ENCODE assay signal across 14 cellular contexts in genomic region chr19:3967983-3968382, GRCh38. TPM values are rescaled to one million over a fixed set of nuclear protein-coding genes. Genes with fewer than 3 reads are reported as not detected.
A peak's percentile ranks its signal among the peaks of the same experiment; 100 is the strongest.
DNase-seq lines count a peak whose midpoint lies in the region; ATAC-seq, FAIRE-seq and TF ChIP-seq lines count a peak whose summit lies in the region.
"Not testable (repeated sequence)": the region's sequence is repeated elsewhere in the genome, so short reads cannot be mapped to it uniquely, and the experiment has no call there.
"Had no signal": no experiment of that assay in that cellular context is flagged by ENCODE, and none has a peak within 500 bp of the region (broad histone marks: within the 10 kb centered on the region; RNA-seq: fewer than 3 reads in every experiment).

No MANE protein-coding gene starts in this region.

- not testable (repeated sequence) for DNase-seq in HCT116 (ENCODE audit: low read depth, low spot score); T-helper 17 cell; caudate nucleus (lab: John Stamatoyannopoulos, UW); fibroblast of lung (ENCODE audit: low read depth in 2 of 2); HepG2 (ENCODE audit: low spot score); neural crest cell (ENCODE audit: low read depth, low spot score)

- H3K9me3 Mint-ChIP-seq in neural crest cell, result not testable (repeated sequence)

- in situ Hi-C loops in HepG2 (cut with HindIII; ENCODE audit: extremely low pct_ligation_motif_present, low pct_unique_long_range_greater_than_20kb), result not testable (repeated sequence)

- not testable (repeated sequence) for TF ChIP-seq RAD21 in HCT116 (IDR thresholded peaks at IDR 0.05; ENCODE audit: low read depth); HepG2 (CRISPR knock-in tag; IDR thresholded peaks at IDR 0.05)

- CTCF ChIA-PET in HCT116 (lab: Charles Lee), result interaction anchor here (1.3 to 1.4 kb wide), 2 partner anchors 17 to 18 kb away, joined by 3 read pairs; partner anchors contain the start of gene EEF2
- CTCF ChIA-PET in HepG2 (lab: Yijun Ruan, JAX; ENCODE audit: low intra/inter-chr PET ratio, low total read pairs), result not testable (repeated sequence)

- not testable (repeated sequence) for H3K4me3 Mint-ChIP-seq in T-helper 17 cell, neural crest cell

- not testable (repeated sequence) for H2AFZ ChIP-seq in HCT116 (ENCODE audit: low read depth, low read length, poor library complexity, severe bottlenecking); fibroblast of lung (ENCODE audit: low read length); HepG2 (ENCODE audit: low read length)

- H3K4me1 ChIP-seq in HCT116 (ENCODE audit: control insufficient read depth in 1 of 2, insufficient read depth in 2 of 2, low read length in 2 of 2), result peaks cover 15 to 30% of the 10 kb centered on the region in 2 experiments
- H3K4me1 ChIP-seq in fibroblast of lung (ENCODE audit: control insufficient read depth, extremely low read depth, insufficient read depth, low read length), result peaks cover 15% of the 10 kb centered on the region
- peaks cover 28% of the 10 kb centered on the region for H3K4me1 ChIP-seq in HepG2 (ENCODE audit: insufficient read depth, low read length)
- H3K4me1 ChIP-seq in skeletal muscle tissue (ENCODE audit: control insufficient read depth in 3 of 3, insufficient read depth in 3 of 3, low read length in 3 of 3), result peaks cover 44 to 64% (median 49%) of the 10 kb centered on the region in 3 donors
- not testable (repeated sequence) for H3K4me1 ChIP-seq in urinary bladder (ENCODE audit: insufficient read depth)

- not testable (repeated sequence) for ATAC-seq in HCT116, T-helper 17 cell, HepG2

- not testable (repeated sequence) for TF ChIP-seq EP300 in HepG2 (IDR thresholded peaks at IDR 0.05; ENCODE audit: low read depth in 2 of 2, low read length in 2 of 2); HepG2 (CRISPR knock-in tag; IDR thresholded peaks at IDR 0.05; ENCODE audit: borderline replicate concordance)

- not testable (repeated sequence) for TF ChIP-seq CTCF in HCT116 (IDR thresholded peaks at IDR 0.05 in 2 of 3, conservative IDR thresholded peaks at IDR 0.05 in 1 of 3; ENCODE audit: borderline replicate concordance in 1 of 3, insufficient read depth in 1 of 3, low read depth in 2 of 3, low read length in 2 of 3); fibroblast of lung (conservative IDR thresholded peaks at IDR 0.05 in 1 of 2, IDR thresholded peaks at IDR 0.05 in 1 of 2; ENCODE audit: low read depth in 1 of 2, low read length in 2 of 2); HepG2 (CRISPR knock-in tag; IDR thresholded peaks at IDR 0.05); neural crest cell (conservative IDR thresholded peaks at IDR 0.05)

- peak overlapping the region; percentile 12; the same call in 1 of the 2 replicates for H3K27ac ChIP-seq in HCT116 (ENCODE audit: low read depth, low read length)
- H3K27ac ChIP-seq in caudate nucleus (ENCODE audit: low read depth, low read length), result peak overlapping the region; percentile 24
- H3K27ac ChIP-seq in fibroblast of lung (ENCODE audit: insufficient read depth, low read length), result peak overlapping the region; percentile 97
- peak overlapping the region; percentile 60 for H3K27ac ChIP-seq in HepG2 (ENCODE audit: extremely low read length, insufficient read depth, low read length)
- peak overlapping the region; percentile 98 for H3K27ac ChIP-seq in skeletal muscle tissue (ENCODE audit: low read depth, low read length)
- H3K27ac ChIP-seq in urinary bladder (ENCODE audit: low read depth), result peak overlapping the region; percentile 49

- H3K4me1 Mint-ChIP-seq in T-helper 17 cell (peaks cover 19% of the 10 kb centered on the region), neural crest cell (peaks cover 30% of the 10 kb centered on the region)

- not testable (repeated sequence) for H3K27me3 Mint-ChIP-seq in T-helper 17 cell
- H3K27me3 Mint-ChIP-seq in neural crest cell (ENCODE audit: low read depth), result peaks cover 14% of the 10 kb centered on the region

- H3K4me2 ChIP-seq in HCT116 (ENCODE audit: low read length) (peak overlapping the region; percentile 83; the same call in 1 of the 2 replicates), fibroblast of lung (ENCODE audit: extremely low read depth, insufficient read depth, low read length) (peak overlapping the region; percentile 82)
- not testable (repeated sequence) for H3K4me2 ChIP-seq in HepG2 (ENCODE audit: low read depth, low read length)

- not testable (repeated sequence) for BruUV-seq in HCT116 (replicated peaks; lab: Mats Ljungman, UMichigan); HepG2 (replicated peaks; lab: Mats Ljungman, UMichigan)

- not testable (repeated sequence) for H3K9me3 ChIP-seq in HCT116 (ENCODE audit: control insufficient read depth in 1 of 2, insufficient read depth in 1 of 2, low read depth in 1 of 2, low read length in 2 of 2); T-helper 17 cell (ENCODE audit: control insufficient read depth, low read length, poor library complexity, severe bottlenecking); fibroblast of lung (ENCODE audit: control insufficient read depth, insufficient read depth, low read depth, low read length); HepG2 (ENCODE audit: low read length); skeletal muscle tissue (ENCODE audit: control insufficient read depth in 3 of 3, low read length in 3 of 3)

- peaks cover 54% of the 10 kb centered on the region for H3K79me2 ChIP-seq in HCT116 (ENCODE audit: insufficient read depth, low read length)
- H3K79me2 ChIP-seq in fibroblast of lung (ENCODE audit: control insufficient read depth, insufficient read depth, low read length), result peaks cover 60% of the 10 kb centered on the region
- peaks cover 26% of the 10 kb centered on the region for H3K79me2 ChIP-seq in HepG2 (ENCODE audit: insufficient read depth, low read length)

- peaks cover 12 to 31% of the 10 kb centered on the region in 2 experiments; a peak in 3 of 4 replicates for H3K36me3 ChIP-seq in HCT116 (ENCODE audit: control insufficient read depth in 1 of 2, insufficient read depth in 2 of 2, low read length in 2 of 2)
- H3K36me3 ChIP-seq in fibroblast of lung (ENCODE audit: control insufficient read depth, insufficient read depth, low read length), result peaks cover 35% of the 10 kb centered on the region
- peaks cover 25 to 33% of the 10 kb centered on the region in 2 experiments; a peak in 4 of 5 replicates for H3K36me3 ChIP-seq in HepG2 (replicated peaks in 1 of 2; ENCODE audit: control insufficient read depth in 1 of 2, insufficient read depth in 2 of 2, low read length in 2 of 2)
- H3K36me3 ChIP-seq in skeletal muscle tissue (ENCODE audit: control insufficient read depth in 3 of 3, insufficient read depth in 3 of 3, low read length in 3 of 3), result peaks cover 23 to 41% (median 30%) of the 10 kb centered on the region in 3 donors
- not testable (repeated sequence) for H3K36me3 ChIP-seq in urinary bladder (ENCODE audit: insufficient read depth)

- not testable (repeated sequence) for H3K27me3 ChIP-seq in HCT116 (ENCODE audit: insufficient read depth, low read length); fibroblast of lung (ENCODE audit: control insufficient read depth, insufficient read depth, low read length); HepG2 (ENCODE audit: control insufficient read depth in 1 of 2, insufficient read depth in 2 of 2, low read length in 2 of 2); skeletal muscle tissue (ENCODE audit: control insufficient read depth in 3 of 3, insufficient read depth in 3 of 3, low read length in 3 of 3)

- intact Hi-C loops in HCT116 (cut with micrococcal nuclease), result not testable (repeated sequence)
- intact Hi-C loops in HepG2 (cut with micrococcal nuclease; ENCODE audit: unreplicated experiment), result loop anchor here (5.0 kb wide), 1 partner anchor 111 kb away; no protein-coding TSS in a partner anchor

- H3K36me3 Mint-ChIP-seq in T-helper 17 cell (ENCODE audit: low read depth); neural crest cell (ENCODE audit: low read depth): not testable (repeated sequence)

- RAD21 ChIA-PET in HCT116 (lab: Charles Lee; ENCODE audit: low non-redundant PET in 1 of 2, low total read pairs in 2 of 2, uncharacterized antibody in 2 of 2, unreplicated experiment in 2 of 2), result not testable (repeated sequence)

- H3K27ac Mint-ChIP-seq in T-helper 17 cell (peak overlapping the region; percentile 53), neural crest cell (ENCODE audit: unreplicated experiment) (peak overlapping the region; percentile 99)

- POLR2A ChIA-PET in HCT116 (lab: Charles Lee), result interaction anchor here (0.6 to 5.4 kb wide), 6 partner anchors 12 to 116 kb away, joined by 3 to 60 read pairs (median 6); partner anchors contain the start of gene EEF2
- POLR2A ChIA-PET in HepG2 (lab: Yijun Ruan, JAX), result interaction anchor here (1.6 to 3.4 kb wide), 6 partner anchors 11 to 206 kb away, joined by 5 to 56 read pairs (median 12); partner anchors contain the start of genes EEF2 and MRPL54

- WGBS in HepG2 (ENCODE audit: low lambda C conversion rate), result 95% methylated on average over 12 of the region's 12 CpGs
- WGBS in urinary bladder, result 73% methylated on average over 12 of the region's 12 CpGs

- H4K20me1 ChIP-seq in HCT116 (ENCODE audit: insufficient read depth); fibroblast of lung (ENCODE audit: control insufficient read depth, extremely low read depth, insufficient read depth, low read length): not testable (repeated sequence)
- peaks cover 16% of the 10 kb centered on the region for H4K20me1 ChIP-seq in HepG2 (ENCODE audit: insufficient read depth, low read length)

- TF ChIP-seq POLR2A in HCT116 (IDR thresholded peaks at IDR 0.05; ENCODE audit: borderline replicate concordance, extremely low read depth, insufficient read depth, insufficient read length); HepG2 (IDR thresholded peaks at IDR 0.05; ENCODE audit: insufficient read depth in 1 of 2, low read depth in 2 of 2, low read length in 2 of 2): not testable (repeated sequence)

- not testable (repeated sequence) for FAIRE-seq in HepG2 (lab: Jason Lieb, UNC)

- not testable (repeated sequence) for H3K9me2 ChIP-seq in HCT116 (ENCODE audit: insufficient read depth)

- H3K9ac ChIP-seq in HCT116 (ENCODE audit: low read length), result peak overlapping the region; percentile 99; the same call in 1 of the 2 replicates
- H3K9ac ChIP-seq in fibroblast of lung (ENCODE audit: insufficient read depth, low read length), result peak overlapping the region; percentile 23
- H3K9ac ChIP-seq in HepG2 (ENCODE audit: insufficient read depth, low read depth, low read length), result not testable (repeated sequence)
- H3K9ac ChIP-seq in skeletal muscle tissue (ENCODE audit: low read depth in 1 of 3, low read length in 3 of 3), result peak overlapping the region; percentile 25 to 98 (median 27)

- not testable (repeated sequence) for H3K4me3 ChIP-seq in HCT116 (replicated peaks in 1 of 2; ENCODE audit: low read depth in 1 of 2, low read length in 2 of 2); HepG2 (replicated peaks in 1 of 3; ENCODE audit: insufficient read depth in 1 of 3, low read depth in 2 of 3, low read length in 3 of 3); skeletal muscle tissue (ENCODE audit: low read length in 3 of 3); urinary bladder (ENCODE audit: low read depth, low read length)
- peak overlapping the region in 2 of 4 experiments; percentile 17 to 23 for H3K4me3 ChIP-seq in fibroblast of lung (replicated peaks in 1 of 4; ENCODE audit: control extremely low read depth in 1 of 4, insufficient read depth in 1 of 4, low read depth in 3 of 4, low read length in 4 of 4)

RNA-seq across cellular contexts. Expression of gene DAPK3, which starts 2.9 kb away (rescaled TPM):
- 54.8 TPM for total RNA-seq in HCT116 (2021; ENCODE audit: unreplicated experiment)
- 48.0 and 62.1 TPM in 2 replicates for polyA plus RNA-seq in HCT116 (2012)
- 10 to 100 TPM; 28.7 to 31.3 TPM for total RNA-seq in T-helper 17 cell
- 113 and 114 TPM in 2 replicates for total RNA-seq in fibroblast of lung
- polyA plus RNA-seq in fibroblast of lung, result 68.0 and 69.8 TPM in 2 replicates
- 121 and 124 TPM in 2 replicates for polyA plus RNA-seq in fibroblast of lung (2012)
- polyA minus RNA-seq in fibroblast of lung (ENCODE audit: low replicate concordance), result 182 and 282 TPM in 2 replicates
- 22.0 and 30.5 TPM in 2 replicates for total RNA-seq in HepG2 (2016; rRNA removed; fragmentation: Illumina TruSeq; extraction: Trizol)
- total RNA-seq in HepG2 (2016; cell fraction: cytosol; rRNA removed; fragmentation: Illumina TruSeq; extraction: Trizol; ENCODE audit: low read depth), result 5.0 and 5.5 TPM in 2 replicates
- 18.7 and 32.5 TPM in 2 replicates for total RNA-seq in HepG2 (2016; cell fraction: insoluble cytoplasmic fraction; rRNA removed; fragmentation: Illumina TruSeq; extraction: Trizol)
- total RNA-seq in HepG2 (2016; cell fraction: membrane; rRNA removed; fragmentation: Illumina TruSeq; extraction: Trizol), result 9.6 and 13.4 TPM in 2 replicates
- total RNA-seq in HepG2 (2016; cell fraction: nucleus; rRNA removed; fragmentation: Illumina TruSeq; extraction: Trizol), result 20.1 and 21.1 TPM in 2 replicates
- 37.3 and 51.9 TPM in 2 replicates for polyA plus RNA-seq in HepG2 (2011; rRNA removed)
- polyA plus RNA-seq in HepG2 (2011; cell fraction: cytosol; rRNA removed), result 36.9 and 42.7 TPM in 2 replicates
- polyA plus RNA-seq in HepG2 (2011; cell fraction: nucleus; rRNA removed), result 102 and 107 TPM in 2 replicates
- 20.1 and 33.8 TPM in 2 replicates for polyA plus RNA-seq in HepG2 (2012)
- 2.6 and 2.9 TPM in 2 replicates for polyA plus RNA-seq in HepG2 (2016; cell fraction: cytosol; fragmentation: Illumina TruSeq; extraction: Trizol; ENCODE audit: low read depth)
- 20.1 and 23.6 TPM in 2 replicates for polyA plus RNA-seq in HepG2 (2016; cell fraction: insoluble cytoplasmic fraction; fragmentation: Illumina TruSeq; extraction: Trizol; ENCODE audit: low read depth)
- 5.9 and 6.0 TPM in 2 replicates for polyA plus RNA-seq in HepG2 (2016; cell fraction: membrane; fragmentation: Illumina TruSeq; extraction: Trizol; ENCODE audit: low read depth)
- 45.3 and 46.8 TPM in 2 replicates for polyA plus RNA-seq in HepG2 (2016; cell fraction: nucleus; fragmentation: Illumina TruSeq; extraction: Trizol; ENCODE audit: insufficient read depth, low read depth)
- 44.0 and 66.3 TPM in 2 replicates for polyA minus RNA-seq in HepG2 (2011; rRNA and poly(A)+ RNA removed; ENCODE audit: low replicate concordance)
- 15.7 and 22.0 TPM in 2 replicates for polyA minus RNA-seq in HepG2 (2011; cell fraction: cytosol; rRNA and poly(A)+ RNA removed)
- polyA minus RNA-seq in HepG2 (2011; cell fraction: nucleus; rRNA and poly(A)+ RNA removed), result 24.7 and 27.2 TPM in 2 replicates
- total RNA-seq in neural crest cell, result 61.8 and 63.1 TPM in 2 replicates
- total RNA-seq in skeletal muscle tissue, result 63.7 TPM
- 71.9 TPM for total RNA-seq in urinary bladder
- polyA plus RNA-seq in urinary bladder, result 129 TPM

RNA-seq across cellular contexts. Expression of gene EEF2, which starts 17.3 kb away (rescaled TPM):
- total RNA-seq in HCT116 (2021; ENCODE audit: unreplicated experiment) (3,796 TPM), T-helper 17 cell (1,000 to 10,000 TPM; 2,788 to 2,859 TPM), fibroblast of lung (2,646 and 3,813 TPM in 2 replicates), HepG2 (2016; rRNA removed; fragmentation: Illumina TruSeq; extraction: Trizol) (1,722 and 1,777 TPM in 2 replicates), neural crest cell (2,663 and 2,725 TPM in 2 replicates), skeletal muscle tissue (4,276 TPM), urinary bladder (1,323 TPM)
- 3,320 and 3,735 TPM in 2 replicates for polyA plus RNA-seq in HCT116 (2012)
- polyA plus RNA-seq in fibroblast of lung (976 and 986 TPM in 2 replicates), HepG2 (2011; rRNA removed) (1,441 and 1,465 TPM in 2 replicates), urinary bladder (1,969 TPM)
- 3,237 and 3,351 TPM in 2 replicates for polyA plus RNA-seq in fibroblast of lung (2012)
- 1,565 and 2,211 TPM in 2 replicates for polyA minus RNA-seq in fibroblast of lung (ENCODE audit: low replicate concordance)
- 663 and 837 TPM in 2 replicates for total RNA-seq in HepG2 (2016; cell fraction: cytosol; rRNA removed; fragmentation: Illumina TruSeq; extraction: Trizol; ENCODE audit: low read depth)
- 1,312 and 1,845 TPM in 2 replicates for total RNA-seq in HepG2 (2016; cell fraction: insoluble cytoplasmic fraction; rRNA removed; fragmentation: Illumina TruSeq; extraction: Trizol)
- 2,334 and 2,783 TPM in 2 replicates for total RNA-seq in HepG2 (2016; cell fraction: membrane; rRNA removed; fragmentation: Illumina TruSeq; extraction: Trizol)
- 709 and 773 TPM in 2 replicates for total RNA-seq in HepG2 (2016; cell fraction: nucleus; rRNA removed; fragmentation: Illumina TruSeq; extraction: Trizol)
- polyA plus RNA-seq in HepG2 (2011; cell fraction: cytosol; rRNA removed), result 1,619 and 2,301 TPM in 2 replicates
- polyA plus RNA-seq in HepG2 (2011; cell fraction: nucleus; rRNA removed), result 945 and 1,058 TPM in 2 replicates
- polyA plus RNA-seq in HepG2 (2012), result 2,825 and 3,817 TPM in 2 replicates
- 660 and 778 TPM in 2 replicates for polyA plus RNA-seq in HepG2 (2016; cell fraction: cytosol; fragmentation: Illumina TruSeq; extraction: Trizol; ENCODE audit: low read depth)
- polyA plus RNA-seq in HepG2 (2016; cell fraction: insoluble cytoplasmic fraction; fragmentation: Illumina TruSeq; extraction: Trizol; ENCODE audit: low read depth), result 1,198 and 1,548 TPM in 2 replicates
- polyA plus RNA-seq in HepG2 (2016; cell fraction: membrane; fragmentation: Illumina TruSeq; extraction: Trizol; ENCODE audit: low read depth), result 1,837 and 2,206 TPM in 2 replicates
- polyA plus RNA-seq in HepG2 (2016; cell fraction: nucleus; fragmentation: Illumina TruSeq; extraction: Trizol; ENCODE audit: insufficient read depth, low read depth), result 1,012 and 1,080 TPM in 2 replicates
- 1,462 and 3,209 TPM in 2 replicates for polyA minus RNA-seq in HepG2 (2011; rRNA and poly(A)+ RNA removed; ENCODE audit: low replicate concordance)
- polyA minus RNA-seq in HepG2 (2011; cell fraction: cytosol; rRNA and poly(A)+ RNA removed), result 1,805 and 1,823 TPM in 2 replicates
- 434 and 615 TPM in 2 replicates for polyA minus RNA-seq in HepG2 (2011; cell fraction: nucleus; rRNA and poly(A)+ RNA removed)

RNA-seq across cellular contexts. Expression of gene NMRK2, which starts 35.1 kb away (rescaled TPM):
- total RNA-seq in HCT116 (2021; ENCODE audit: unreplicated experiment) (not detected), T-helper 17 cell (not detected), fibroblast of lung (not detected in 2 replicates), HepG2 (2016; rRNA removed; fragmentation: Illumina TruSeq; extraction: Trizol) (not detected in 2 replicates), neural crest cell (not detected in 2 replicates), skeletal muscle tissue (48.5 TPM), urinary bladder (1.3 TPM)
- not detected in 2 replicates for polyA plus RNA-seq in HCT116 (2012)
- polyA plus RNA-seq in fibroblast of lung (not detected in 2 replicates), HepG2 (2011; rRNA removed) (not detected in 2 replicates), urinary bladder (0.67 TPM)
- polyA plus RNA-seq in fibroblast of lung (2012), result not detected in 2 replicates
- polyA minus RNA-seq in fibroblast of lung (ENCODE audit: low replicate concordance), result not detected in 2 replicates
- not detected in 2 replicates for total RNA-seq in HepG2 (2016; cell fraction: cytosol; rRNA removed; fragmentation: Illumina TruSeq; extraction: Trizol; ENCODE audit: low read depth)
- total RNA-seq in HepG2 (2016; cell fraction: insoluble cytoplasmic fraction; rRNA removed; fragmentation: Illumina TruSeq; extraction: Trizol), result not detected in 2 replicates
- not detected in 2 replicates for total RNA-seq in HepG2 (2016; cell fraction: membrane; rRNA removed; fragmentation: Illumina TruSeq; extraction: Trizol)
- not detected in 2 replicates for total RNA-seq in HepG2 (2016; cell fraction: nucleus; rRNA removed; fragmentation: Illumina TruSeq; extraction: Trizol)
- polyA plus RNA-seq in HepG2 (2011; cell fraction: cytosol; rRNA removed), result not detected in 2 replicates
- polyA plus RNA-seq in HepG2 (2011; cell fraction: nucleus; rRNA removed), result not detected in 2 replicates
- not detected in 2 replicates for polyA plus RNA-seq in HepG2 (2012)
- not detected in 2 replicates for polyA plus RNA-seq in HepG2 (2016; cell fraction: cytosol; fragmentation: Illumina TruSeq; extraction: Trizol; ENCODE audit: low read depth)
- not detected in 2 replicates for polyA plus RNA-seq in HepG2 (2016; cell fraction: insoluble cytoplasmic fraction; fragmentation: Illumina TruSeq; extraction: Trizol; ENCODE audit: low read depth)
- not detected in 2 replicates for polyA plus RNA-seq in HepG2 (2016; cell fraction: membrane; fragmentation: Illumina TruSeq; extraction: Trizol; ENCODE audit: low read depth)
- polyA plus RNA-seq in HepG2 (2016; cell fraction: nucleus; fragmentation: Illumina TruSeq; extraction: Trizol; ENCODE audit: insufficient read depth, low read depth), result not detected in 2 replicates
- polyA minus RNA-seq in HepG2 (2011; rRNA and poly(A)+ RNA removed; ENCODE audit: low replicate concordance), result not detected in 2 replicates
- not detected in 2 replicates for polyA minus RNA-seq in HepG2 (2011; cell fraction: cytosol; rRNA and poly(A)+ RNA removed)
- polyA minus RNA-seq in HepG2 (2011; cell fraction: nucleus; rRNA and poly(A)+ RNA removed), result not detected in 2 replicates
- total RNA-seq: activated B cell treated with CpG ODN at 0.5 μM for 24 hours; activated CD8-positive, alpha-beta T cell treated with anti-CD3 and anti-CD28 coated beads, Interleukin-2, amount 10 ng/mL, durations not matched to agents 7 days and 5 days; glomerular endothelial cell; GM12878; NCI-H460 had no signal
- polyA plus RNA-seq: BJ had no signal

RNA-seq across cellular contexts. Expression of gene PIAS4, which starts 39.6 kb away (rescaled TPM):
- total RNA-seq in HCT116 (2021; ENCODE audit: unreplicated experiment), result 28.4 TPM
- polyA plus RNA-seq in HCT116 (2012), result 15.6 and 19.9 TPM in 2 replicates
- total RNA-seq in T-helper 17 cell, result 10 to 100 TPM; 20.8 to 22.7 TPM
- 12.1 and 14.9 TPM in 2 replicates for total RNA-seq in fibroblast of lung
- polyA plus RNA-seq in fibroblast of lung, result 6.6 and 7.3 TPM in 2 replicates
- polyA plus RNA-seq in fibroblast of lung (2012), result 13.9 and 16.1 TPM in 2 replicates
- polyA minus RNA-seq in fibroblast of lung (ENCODE audit: low replicate concordance), result 27.9 and 34.3 TPM in 2 replicates
- total RNA-seq in HepG2 (2016; rRNA removed; fragmentation: Illumina TruSeq; extraction: Trizol), result 20.1 and 22.4 TPM in 2 replicates
- total RNA-seq in HepG2 (2016; cell fraction: cytosol; rRNA removed; fragmentation: Illumina TruSeq; extraction: Trizol; ENCODE audit: low read depth), result 4.3 and 5.1 TPM in 2 replicates
- total RNA-seq in HepG2 (2016; cell fraction: insoluble cytoplasmic fraction; rRNA removed; fragmentation: Illumina TruSeq; extraction: Trizol), result 16.7 and 23.3 TPM in 2 replicates
- 9.8 and 11.2 TPM in 2 replicates for total RNA-seq in HepG2 (2016; cell fraction: membrane; rRNA removed; fragmentation: Illumina TruSeq; extraction: Trizol)
- total RNA-seq in HepG2 (2016; cell fraction: nucleus; rRNA removed; fragmentation: Illumina TruSeq; extraction: Trizol), result 9.7 and 15.2 TPM in 2 replicates
- 8.7 and 9.0 TPM in 2 replicates for polyA plus RNA-seq in HepG2 (2011; rRNA removed)
- polyA plus RNA-seq in HepG2 (2011; cell fraction: cytosol; rRNA removed), result 11.2 and 43.1 TPM in 2 replicates
- polyA plus RNA-seq in HepG2 (2011; cell fraction: nucleus; rRNA removed), result 22.4 and 27.4 TPM in 2 replicates
- polyA plus RNA-seq in HepG2 (2012), result 19.1 and 20.7 TPM in 2 replicates
- polyA plus RNA-seq in HepG2 (2016; cell fraction: cytosol; fragmentation: Illumina TruSeq; extraction: Trizol; ENCODE audit: low read depth), result 3.3 and 3.5 TPM in 2 replicates
- polyA plus RNA-seq in HepG2 (2016; cell fraction: insoluble cytoplasmic fraction; fragmentation: Illumina TruSeq; extraction: Trizol; ENCODE audit: low read depth), result 18.2 and 33.3 TPM in 2 replicates
- polyA plus RNA-seq in HepG2 (2016; cell fraction: membrane; fragmentation: Illumina TruSeq; extraction: Trizol; ENCODE audit: low read depth), result 5.6 and 5.9 TPM in 2 replicates
- 36.3 and 39.1 TPM in 2 replicates for polyA plus RNA-seq in HepG2 (2016; cell fraction: nucleus; fragmentation: Illumina TruSeq; extraction: Trizol; ENCODE audit: insufficient read depth, low read depth)
- 12.2 and 13.9 TPM in 2 replicates for polyA minus RNA-seq in HepG2 (2011; rRNA and poly(A)+ RNA removed; ENCODE audit: low replicate concordance)
- polyA minus RNA-seq in HepG2 (2011; cell fraction: cytosol; rRNA and poly(A)+ RNA removed), result 5.1 and 7.7 TPM in 2 replicates
- 14.5 and 15.1 TPM in 2 replicates for polyA minus RNA-seq in HepG2 (2011; cell fraction: nucleus; rRNA and poly(A)+ RNA removed)
- total RNA-seq in neural crest cell, result 49.6 and 58.8 TPM in 2 replicates
- total RNA-seq in skeletal muscle tissue, result 19.3 TPM
- total RNA-seq in urinary bladder, result 20.2 TPM
- polyA plus RNA-seq in urinary bladder, result 25.3 TPM

Comparison
In these comparisons a context has a peak if more than half of its experiments do, and no peak if none do; other contexts are left out.
1. H3K27ac ChIP-seq: peak in every context shown above with its lines; median percentile 98 in skeletal muscle tissue; 97 in fibroblast of lung; 60 in HepG2; 49 in urinary bladder; 24 in caudate nucleus; 12 in HCT116.
2. RNA of gene NMRK2, which starts 35.1 kb away (total RNA-seq): 48.5 TPM in skeletal muscle tissue (single experiment); 1.3 TPM in urinary bladder (single experiment), not detected in HCT116 (single experiment), not detected in T-helper 17 cell, not detected in fibroblast of lung, not detected in HepG2 and not detected in neural crest cell; every median in the first group is over 10 times any median in the second.